Comparison of ENCODE assay signal across 8 cellular contexts in genomic region chr14:91595736-91596135, GRCh38.
"Had no signal": no experiment of that assay in that cellular context is flagged by ENCODE, and none has a peak within 500 bp of the region (broad histone marks: within the 10 kb centered on the region; RNA-seq: fewer than 3 reads in every experiment).

No MANE protein-coding gene starts in this region.

- H2AFZ ChIP-seq: GM23248 had no signal

- H3K9me3 ChIP-seq: HAP-1 had no signal

- ATAC-seq: HCT116, HepG2 had no signal

- H3K4me3 ChIP-seq: GM23248, HAP-1 had no signal

- H3K27ac ChIP-seq: GM23248, HL-60 had no signal

- FAIRE-seq: HepG2 had no signal

- DNase-seq: GM23248, GOT3, H7, KG1 had no signal

- H3K9ac ChIP-seq: GM23248 had no signal

- H3K36me3 ChIP-seq: HAP-1 had no signal
